ENCODE assay signal across 13 cellular contexts in genomic region chr3:49333091-49333490, GRCh38. TPM values are rescaled to one million over a fixed set of nuclear protein-coding genes. Genes with fewer than 3 reads are reported as not detected.
A peak's percentile ranks its signal among the peaks of the same experiment; 100 is the strongest.
DNase-seq lines count a peak whose midpoint lies in the region; ATAC-seq, FAIRE-seq and TF ChIP-seq lines count a peak whose summit lies in the region.
"Had no signal": no experiment of that assay in that cellular context is flagged by ENCODE, and none has a peak within 500 bp of the region (broad histone marks: within the 10 kb centered on the region; RNA-seq: fewer than 3 reads in every experiment).

No MANE protein-coding gene starts in this region.

- H3K4me3 Mint-ChIP-seq in T-helper 1 cell treated with Interleukin-12 subunit alpha and Interleukin-12 subunit beta and Interleukin-4 antibody, amounts not matched to agents 30 μg/mL and 1 μg/mL, for 36 hours = no peak overlapping the region
- H3K4me3 Mint-ChIP-seq in immature natural killer cell = no peak overlapping the region

- peak overlapping the region; percentile 83 for H3K27ac Mint-ChIP-seq in T-helper 1 cell treated with Interleukin-12 subunit alpha and Interleukin-12 subunit beta and Interleukin-4 antibody, amounts not matched to agents 30 μg/mL and 1 μg/mL, for 36 hours
- H3K27ac Mint-ChIP-seq in immature natural killer cell = peak overlapping the region; percentile 40 to 89 (median 74)

- no peak overlapping the region for H3K27ac ChIP-seq in left ventricle myocardium inferior (replicated peaks)

- H3K36me3 Mint-ChIP-seq in T-helper 1 cell treated with Interleukin-12 subunit alpha and Interleukin-12 subunit beta and Interleukin-4 antibody, amounts not matched to agents 30 μg/mL and 1 μg/mL, for 36 hours (ENCODE audit: low read depth) = peaks cover 35% of the 10 kb centered on the region
- peaks cover 3 to 36% (median 12%) of the 10 kb centered on the region in 3 donors for H3K36me3 Mint-ChIP-seq in immature natural killer cell

- no peaks in the 10 kb centered on the region for H3K9me3 Mint-ChIP-seq in T-helper 1 cell treated with Interleukin-12 subunit alpha and Interleukin-12 subunit beta and Interleukin-4 antibody, amounts not matched to agents 30 μg/mL and 1 μg/mL, for 36 hours
- no peaks in the 10 kb centered on the region for H3K9me3 Mint-ChIP-seq in immature natural killer cell

- H3K4me3 ChIP-seq in left ventricle myocardium inferior = no peak overlapping the region
- H3K4me3 ChIP-seq: esophagus squamous epithelium had no signal

- no peak for TF ChIP-seq CTCF in left ventricle myocardium inferior (IDR thresholded peaks at IDR 0.05; ENCODE audit: borderline replicate concordance)

- H3K9me3 ChIP-seq in left ventricle myocardium inferior (replicated peaks) = no peaks in the 10 kb centered on the region
- H3K9me3 ChIP-seq: esophagus squamous epithelium had no signal

- H3K36me3 ChIP-seq in left ventricle myocardium inferior = peaks cover 93% of the 10 kb centered on the region

- ATAC-seq in GM18511 (IDR thresholded peaks at IDR 0.05; ENCODE audit: unreplicated experiment) = no peak

- H3K27me3 Mint-ChIP-seq in T-helper 1 cell treated with Interleukin-12 subunit alpha and Interleukin-12 subunit beta and Interleukin-4 antibody, amounts not matched to agents 30 μg/mL and 1 μg/mL, for 36 hours (ENCODE audit: low read depth) = no peaks in the 10 kb centered on the region
- peaks cover 0 to 2% (median 0%) of the 10 kb centered on the region in 3 donors for H3K27me3 Mint-ChIP-seq in immature natural killer cell (ENCODE audit: low read depth in 3 of 3)

- intact Hi-C loops in cardiac septum (cut with DNase I) (no loop called here), left ventricle myocardium inferior (cut with micrococcal nuclease) (loop anchor here (10.0 kb wide), 1 partner anchor 112 kb away; no protein-coding TSS in a partner anchor)

- H3K4me1 ChIP-seq in left ventricle myocardium inferior = peaks cover 5% of the 10 kb centered on the region

- H3K27me3 ChIP-seq in left ventricle myocardium inferior (ENCODE audit: low read depth) = no peaks in the 10 kb centered on the region
- H3K27me3 ChIP-seq: esophagus squamous epithelium had no signal

- peaks cover 10% of the 10 kb centered on the region for H3K4me1 Mint-ChIP-seq in T-helper 1 cell treated with Interleukin-12 subunit alpha and Interleukin-12 subunit beta and Interleukin-4 antibody, amounts not matched to agents 30 μg/mL and 1 μg/mL, for 36 hours (ENCODE audit: low read depth)
- peaks cover 21 to 34% of the 10 kb centered on the region in 2 donors for H3K4me1 Mint-ChIP-seq in immature natural killer cell

- DNase-seq in cardiac septum (ENCODE audit: low spot score) (peak; percentile 81), left ventricle myocardium inferior (no peak), immature natural killer cell (peak in 1 of 3 donors; percentile 8), urothelium cell line (ENCODE audit: low spot score) (no peak), KG1 (lab: John Stamatoyannopoulos, UW) (no peak), AG08396 (ENCODE audit: low spot score) (no peak)
- DNase-seq: esophagus squamous epithelium; NCI-H1417 treated with DMSO at 0.1 percent for 48 hours; NCI-H510A; stimulated activated CD4-positive, alpha-beta T cell treated with anti-CD3 and anti-CD28 coated beads, Interleukin-1b, Interleukin-23, amount 100 ng/mL, for 48 hours had no signal

- FAIRE-seq in urothelium cell line (lab: Jason Lieb, UNC) = no peak
- FAIRE-seq: RCC 7860 had no signal

RNA-seq across cellular contexts. Expression of gene USP4, which starts 6.8 kb away (rescaled TPM):
- total RNA-seq in cardiac septum (44.5 TPM), left ventricle myocardium inferior (37.3 TPM)
- 10 to 100 TPM; 52.7 to 84.0 (median 76.1) TPM for polyA plus RNA-seq in immature natural killer cell

RNA-seq across cellular contexts. Expression of gene GPX1, which starts 25.1 kb away (rescaled TPM):
- total RNA-seq in cardiac septum (106 TPM), left ventricle myocardium inferior (115 TPM)
- 100 to 1,000 TPM; 127 to 194 (median 131) TPM for polyA plus RNA-seq in immature natural killer cell

RNA-seq across cellular contexts. Expression of gene C3orf62, which starts 56.1 kb away (rescaled TPM):
- total RNA-seq in cardiac septum = 2.9 TPM
- 2.8 TPM for total RNA-seq in left ventricle myocardium inferior
- polyA plus RNA-seq in immature natural killer cell = 1 to 10 TPM in 2 of 3 donors, under 1 TPM in 1; 0.74 to 2.5 (median 1.5) TPM
